1 cellular context compared by ENCODE assay signal in genomic region chr16:30697264-30698138, GRCh38.
TF ChIP-seq lines count a peak whose summit lies in the region.

No MANE protein-coding gene starts in this region.

TF ChIP-seq in HepG2, 621 proteins besides CTCF, POLR2A, EP300 and RAD21 (continued from another document and continues in another):
- TF ChIP-seq, protein P1, sequence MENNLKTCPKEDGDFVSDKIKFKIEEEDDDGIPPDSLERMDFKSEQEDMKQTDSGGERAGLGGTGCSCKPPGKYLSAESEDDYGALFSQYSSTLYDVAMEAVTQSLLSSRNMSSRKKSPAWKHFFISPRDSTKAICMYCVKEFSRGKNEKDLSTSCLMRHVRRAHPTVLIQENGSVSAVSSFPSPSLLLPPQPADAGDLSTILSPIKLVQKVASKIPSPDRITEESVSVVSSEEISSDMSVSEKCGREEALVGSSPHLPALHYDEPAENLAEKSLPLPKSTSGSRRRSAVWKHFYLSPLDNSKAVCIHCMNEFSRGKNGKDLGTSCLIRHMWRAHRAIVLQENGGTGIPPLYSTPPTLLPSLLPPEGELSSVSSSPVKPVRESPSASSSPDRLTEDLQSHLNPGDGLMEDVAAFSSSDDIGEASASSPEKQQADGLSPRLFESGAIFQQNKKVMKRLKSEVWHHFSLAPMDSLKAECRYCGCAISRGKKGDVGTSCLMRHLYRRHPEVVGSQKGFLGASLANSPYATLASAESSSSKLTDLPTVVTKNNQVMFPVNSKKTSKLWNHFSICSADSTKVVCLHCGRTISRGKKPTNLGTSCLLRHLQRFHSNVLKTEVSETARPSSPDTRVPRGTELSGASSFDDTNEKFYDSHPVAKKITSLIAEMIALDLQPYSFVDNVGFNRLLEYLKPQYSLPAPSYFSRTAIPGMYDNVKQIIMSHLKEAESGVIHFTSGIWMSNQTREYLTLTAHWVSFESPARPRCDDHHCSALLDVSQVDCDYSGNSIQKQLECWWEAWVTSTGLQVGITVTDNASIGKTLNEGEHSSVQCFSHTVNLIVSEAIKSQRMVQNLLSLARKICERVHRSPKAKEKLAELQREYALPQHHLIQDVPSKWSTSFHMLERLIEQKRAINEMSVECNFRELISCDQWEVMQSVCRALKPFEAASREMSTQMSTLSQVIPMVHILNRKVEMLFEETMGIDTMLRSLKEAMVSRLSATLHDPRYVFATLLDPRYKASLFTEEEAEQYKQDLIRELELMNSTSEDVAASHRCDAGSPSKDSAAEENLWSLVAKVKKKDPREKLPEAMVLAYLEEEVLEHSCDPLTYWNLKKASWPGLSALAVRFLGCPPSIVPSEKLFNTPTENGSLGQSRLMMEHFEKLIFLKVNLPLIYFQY (CRISPR knock-in tag; IDR thresholded peaks at IDR 0.05; ENCODE audit: borderline replicate concordance), result no peak
- TF ChIP-seq ZNF616 (CRISPR knock-in tag; IDR thresholded peaks at IDR 0.05; ENCODE audit: low read depth) (peak; percentile 25; the same call in 1 of the 2 replicates), SRSF4 (IDR thresholded peaks at IDR 0.05; ENCODE audit: low read depth, low read length, poor library complexity, severe bottlenecking) (no peak), ZBTB33 (CRISPR knock-in tag; IDR thresholded peaks at IDR 0.05) (no peak), THAP11 (CRISPR knock-in tag; IDR thresholded peaks at IDR 0.05) (no peak; the same call in 1 of the 2 replicates), ZNF3 (CRISPR knock-in tag; IDR thresholded peaks at IDR 0.05) (no peak), FOXA3 (CRISPR knock-in tag; IDR thresholded peaks at IDR 0.05) (no peak), GRHL1 (CRISPR knock-in tag; conservative IDR thresholded peaks at IDR 0.05) (no peak), CEBPG (CRISPR knock-in tag; IDR thresholded peaks at IDR 0.05) (no peak; the same call in 1 of the 2 replicates), TEAD2 (CRISPR knock-in tag; IDR thresholded peaks at IDR 0.05) (no peak), CSRNP2 (CRISPR knock-in tag; conservative IDR thresholded peaks at IDR 0.05; ENCODE audit: low read depth) (no peak), PCBP2 (optimal IDR thresholded peaks at IDR 0.05; ENCODE audit: low read depth, low read length, poor library complexity, severe bottlenecking) (no peak), TAF15 (IDR thresholded peaks at IDR 0.05; ENCODE audit: low read depth, low read length, poor library complexity, severe bottlenecking) (no peak), KAT2B (IDR thresholded peaks at IDR 0.05; ENCODE audit: borderline replicate concordance, low read depth, low read length) (no peak), CREM (IDR thresholded peaks at IDR 0.05) (peak; percentile 94), CREM (CRISPR knock-in tag; IDR thresholded peaks at IDR 0.05) (no peak), ZNF609 (CRISPR knock-in tag; IDR thresholded peaks at IDR 0.05; ENCODE audit: borderline replicate concordance) (no peak; the same call in 1 of the 2 replicates), MBNL3 (CRISPR knock-in tag; conservative IDR thresholded peaks at IDR 0.05) (no peak), ZNF34 (CRISPR knock-in tag; IDR thresholded peaks at IDR 0.05; ENCODE audit: borderline replicate concordance) (no peak), NR2C2 (CRISPR knock-in tag; IDR thresholded peaks at IDR 0.05; ENCODE audit: borderline replicate concordance) (no peak; the same call in 1 of the 2 replicates)
- TF ChIP-seq, protein P2, sequence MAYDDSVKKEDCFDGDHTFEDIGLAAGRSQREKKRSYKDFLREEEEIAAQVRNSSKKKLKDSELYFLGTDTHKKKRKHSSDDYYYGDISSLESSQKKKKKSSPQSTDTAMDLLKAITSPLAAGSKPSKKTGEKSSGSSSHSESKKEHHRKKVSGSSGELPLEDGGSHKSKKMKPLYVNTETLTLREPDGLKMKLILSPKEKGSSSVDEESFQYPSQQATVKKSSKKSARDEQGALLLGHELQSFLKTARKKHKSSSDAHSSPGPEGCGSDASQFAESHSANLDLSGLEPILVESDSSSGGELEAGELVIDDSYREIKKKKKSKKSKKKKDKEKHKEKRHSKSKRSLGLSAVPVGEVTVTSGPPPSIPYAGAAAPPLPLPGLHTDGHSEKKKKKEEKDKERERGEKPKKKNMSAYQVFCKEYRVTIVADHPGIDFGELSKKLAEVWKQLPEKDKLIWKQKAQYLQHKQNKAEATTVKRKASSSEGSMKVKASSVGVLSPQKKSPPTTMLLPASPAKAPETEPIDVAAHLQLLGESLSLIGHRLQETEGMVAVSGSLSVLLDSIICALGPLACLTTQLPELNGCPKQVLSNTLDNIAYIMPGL (CRISPR knock-in tag; IDR thresholded peaks at IDR 0.05; ENCODE audit: borderline replicate concordance in 1 of 2, low read depth in 1 of 2), result no peak
- TF ChIP-seq, protein P3, sequence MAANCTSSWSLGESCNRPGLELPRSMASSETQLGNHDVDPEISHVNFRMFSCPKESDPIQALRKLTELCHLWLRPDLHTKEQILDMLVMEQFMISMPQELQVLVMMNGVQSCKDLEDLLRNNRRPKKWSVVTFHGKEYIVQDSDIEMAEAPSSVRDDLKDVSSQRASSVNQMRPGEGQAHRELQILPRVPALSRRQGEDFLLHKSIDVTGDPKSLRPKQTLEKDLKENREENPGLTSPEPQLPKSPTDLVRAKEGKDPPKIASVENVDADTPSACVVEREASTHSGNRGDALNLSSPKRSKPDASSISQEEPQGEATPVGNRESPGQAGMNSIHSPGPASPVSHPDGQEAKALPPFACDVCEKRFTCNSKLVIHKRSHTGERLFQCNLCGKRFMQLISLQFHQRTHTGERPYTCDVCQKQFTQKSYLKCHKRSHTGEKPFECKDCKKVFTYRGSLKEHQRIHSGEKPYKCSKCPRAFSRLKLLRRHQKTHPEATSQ (CRISPR knock-in tag; IDR thresholded peaks at IDR 0.05; ENCODE audit: borderline replicate concordance), result 0 out of 2 replicates have a peak, but pooled peaks have one; percentile 30
- TF ChIP-seq, protein P4, sequence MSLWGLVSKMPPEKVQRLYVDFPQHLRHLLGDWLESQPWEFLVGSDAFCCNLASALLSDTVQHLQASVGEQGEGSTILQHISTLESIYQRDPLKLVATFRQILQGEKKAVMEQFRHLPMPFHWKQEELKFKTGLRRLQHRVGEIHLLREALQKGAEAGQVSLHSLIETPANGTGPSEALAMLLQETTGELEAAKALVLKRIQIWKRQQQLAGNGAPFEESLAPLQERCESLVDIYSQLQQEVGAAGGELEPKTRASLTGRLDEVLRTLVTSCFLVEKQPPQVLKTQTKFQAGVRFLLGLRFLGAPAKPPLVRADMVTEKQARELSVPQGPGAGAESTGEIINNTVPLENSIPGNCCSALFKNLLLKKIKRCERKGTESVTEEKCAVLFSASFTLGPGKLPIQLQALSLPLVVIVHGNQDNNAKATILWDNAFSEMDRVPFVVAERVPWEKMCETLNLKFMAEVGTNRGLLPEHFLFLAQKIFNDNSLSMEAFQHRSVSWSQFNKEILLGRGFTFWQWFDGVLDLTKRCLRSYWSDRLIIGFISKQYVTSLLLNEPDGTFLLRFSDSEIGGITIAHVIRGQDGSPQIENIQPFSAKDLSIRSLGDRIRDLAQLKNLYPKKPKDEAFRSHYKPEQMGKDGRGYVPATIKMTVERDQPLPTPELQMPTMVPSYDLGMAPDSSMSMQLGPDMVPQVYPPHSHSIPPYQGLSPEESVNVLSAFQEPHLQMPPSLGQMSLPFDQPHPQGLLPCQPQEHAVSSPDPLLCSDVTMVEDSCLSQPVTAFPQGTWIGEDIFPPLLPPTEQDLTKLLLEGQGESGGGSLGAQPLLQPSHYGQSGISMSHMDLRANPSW (CRISPR knock-in tag; IDR thresholded peaks at IDR 0.05; ENCODE audit: borderline replicate concordance), result 0 out of 2 replicates have a peak, but pooled peaks have one; percentile 85
- TF ChIP-seq, protein P5, sequence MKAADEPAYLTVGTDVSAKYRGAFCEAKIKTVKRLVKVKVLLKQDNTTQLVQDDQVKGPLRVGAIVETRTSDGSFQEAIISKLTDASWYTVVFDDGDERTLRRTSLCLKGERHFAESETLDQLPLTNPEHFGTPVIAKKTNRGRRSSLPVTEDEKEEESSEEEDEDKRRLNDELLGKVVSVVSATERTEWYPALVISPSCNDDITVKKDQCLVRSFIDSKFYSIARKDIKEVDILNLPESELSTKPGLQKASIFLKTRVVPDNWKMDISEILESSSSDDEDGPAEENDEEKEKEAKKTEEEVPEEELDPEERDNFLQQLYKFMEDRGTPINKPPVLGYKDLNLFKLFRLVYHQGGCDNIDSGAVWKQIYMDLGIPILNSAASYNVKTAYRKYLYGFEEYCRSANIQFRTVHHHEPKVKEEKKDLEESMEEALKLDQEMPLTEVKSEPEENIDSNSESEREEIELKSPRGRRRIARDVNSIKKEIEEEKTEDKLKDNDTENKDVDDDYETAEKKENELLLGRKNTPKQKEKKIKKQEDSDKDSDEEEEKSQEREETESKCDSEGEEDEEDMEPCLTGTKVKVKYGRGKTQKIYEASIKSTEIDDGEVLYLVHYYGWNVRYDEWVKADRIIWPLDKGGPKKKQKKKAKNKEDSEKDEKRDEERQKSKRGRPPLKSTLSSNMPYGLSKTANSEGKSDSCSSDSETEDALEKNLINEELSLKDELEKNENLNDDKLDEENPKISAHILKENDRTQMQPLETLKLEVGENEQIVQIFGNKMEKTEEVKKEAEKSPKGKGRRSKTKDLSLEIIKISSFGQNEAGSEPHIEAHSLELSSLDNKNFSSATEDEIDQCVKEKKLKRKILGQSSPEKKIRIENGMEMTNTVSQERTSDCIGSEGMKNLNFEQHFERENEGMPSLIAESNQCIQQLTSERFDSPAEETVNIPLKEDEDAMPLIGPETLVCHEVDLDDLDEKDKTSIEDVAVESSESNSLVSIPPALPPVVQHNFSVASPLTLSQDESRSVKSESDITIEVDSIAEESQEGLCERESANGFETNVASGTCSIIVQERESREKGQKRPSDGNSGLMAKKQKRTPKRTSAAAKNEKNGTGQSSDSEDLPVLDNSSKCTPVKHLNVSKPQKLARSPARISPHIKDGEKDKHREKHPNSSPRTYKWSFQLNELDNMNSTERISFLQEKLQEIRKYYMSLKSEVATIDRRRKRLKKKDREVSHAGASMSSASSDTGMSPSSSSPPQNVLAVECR (CRISPR knock-in tag; IDR thresholded peaks at IDR 0.05; ENCODE audit: borderline replicate concordance), result no peak
- TF ChIP-seq, protein P6, sequence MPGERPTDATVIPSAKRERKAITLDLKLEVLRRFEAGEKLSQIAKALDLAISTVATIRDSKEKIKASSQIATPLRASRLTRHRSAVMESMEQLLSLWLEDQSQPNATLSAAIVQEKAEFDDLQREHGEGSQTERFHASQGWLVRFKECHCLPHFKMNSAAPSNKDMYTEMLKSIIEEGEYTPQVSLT (CRISPR knock-in tag; IDR thresholded peaks at IDR 0.05; ENCODE audit: borderline replicate concordance, low read depth), result no peak
